Comparison of ENCODE assay signal across 16 cellular contexts in genomic region chr1:228791782-228792181, GRCh38. TPM values are rescaled to one million over a fixed set of nuclear protein-coding genes. Genes with fewer than 3 reads are reported as not detected.
"Had no signal": no experiment of that assay in that cellular context is flagged by ENCODE, and none has a peak within 500 bp of the region (broad histone marks: within the 10 kb centered on the region; RNA-seq: fewer than 3 reads in every experiment).

No MANE protein-coding gene starts in this region.

- H3K27me3 ChIP-seq: MG63, SJSA1 had no signal

- H3K27ac ChIP-seq: KMS-11, SJSA1, SK-N-MC had no signal

- H3K4me3 Mint-ChIP-seq: IgD-negative memory B cell had no signal

- H3K4me1 ChIP-seq: SJSA1 had no signal

- H3K4me2 ChIP-seq: KMS-11 had no signal

- H3K36me3 ChIP-seq: MG63, SJSA1 had no signal

- H3K4me3 ChIP-seq: K562, MG63, SJSA1, SK-N-MC had no signal

- H3K9me3 ChIP-seq: SJSA1 had no signal

- H3K36me3 Mint-ChIP-seq: IgD-negative memory B cell had no signal

- ATAC-seq: K562 had no signal

- DNase-seq: MG63, NCI-H1092 treated with DMSO at 0.1 percent for 48 hours, NCI-H1436, NCI-H2081 treated with DMSO at 0.1 percent for 48 hours, NCI-H2227 treated with DMSO at 0.1 percent for 48 hours, NCI-H526 treated with DMSO at 0.1 percent for 48 hours, NCI-H774, Right ventricle myocardium superior, RPMI8226, SIG-M5 had no signal

RNA-seq across cellular contexts. Expression of gene RHOU, which starts 56.5 kb away (rescaled TPM):
- total RNA-seq: HT1080 had no signal
- polyA plus RNA-seq: IgD-negative memory B cell, K562 had no signal
